In genomic region chr13:98174321-98174720, GRCh38 we compare ENCODE assay signal across 17 cellular contexts. TPM values are rescaled to one million over a fixed set of nuclear protein-coding genes. Genes with fewer than 3 reads are reported as not detected.
DNase-seq lines count a peak whose midpoint lies in the region; ATAC-seq, FAIRE-seq and TF ChIP-seq lines count a peak whose summit lies in the region.
"Had no signal": no experiment of that assay in that cellular context is flagged by ENCODE, and none has a peak within 500 bp of the region (broad histone marks: within the 10 kb centered on the region; RNA-seq: fewer than 3 reads in every experiment).

No MANE protein-coding gene starts in this region.

- peaks cover 68% of the 10 kb centered on the region for H3K4me1 Mint-ChIP-seq in HFFc6 (ENCODE audit: low read depth)

- H2AFZ ChIP-seq in HepG2 (ENCODE audit: low read length) (no peak overlapping the region), smooth muscle cell (ENCODE audit: low read depth) (no peak overlapping the region)
- H2AFZ ChIP-seq: neural progenitor cell had no signal

- FAIRE-seq in HepG2 (lab: Jason Lieb, UNC) = peak; percentile 32
- FAIRE-seq: GM12891 had no signal

- peak overlapping the region; percentile 93 for H3K27ac Mint-ChIP-seq in HFFc6
- H3K27ac Mint-ChIP-seq: activated T-cell treated with anti-CD3 and anti-CD28 coated beads, Interleukin-2, amount 50 U/mL, for 72 hours; neural progenitor cell had no signal

- no peak overlapping the region for H3K9ac ChIP-seq in HepG2 (ENCODE audit: insufficient read depth, low read depth, low read length)
- peak overlapping the region; percentile 16 for H3K9ac ChIP-seq in smooth muscle cell (ENCODE audit: low read depth)
- H3K9ac ChIP-seq: neural progenitor cell had no signal

- H4K20me1 ChIP-seq in HepG2 (ENCODE audit: insufficient read depth, low read length) (peaks cover 69% of the 10 kb centered on the region), smooth muscle cell (ENCODE audit: low read depth) (peaks cover 3% of the 10 kb centered on the region)

- in situ Hi-C loops in astrocyte of the spinal cord (cut with HindIII; ENCODE audit: low sequenced_read_pairs) (no loop called here), HepG2 (cut with HindIII; ENCODE audit: extremely low pct_ligation_motif_present, low pct_unique_long_range_greater_than_20kb) (no loop called here)

- peaks cover 3% of the 10 kb centered on the region; the same call in 1 of the 2 replicates for H3K27me3 Mint-ChIP-seq in HFFc6 (ENCODE audit: insufficient read depth)

- no peak for TF ChIP-seq RAD21 in HepG2 (CRISPR knock-in tag; IDR thresholded peaks at IDR 0.05)

- H3K9me3 ChIP-seq in HepG2 (ENCODE audit: low read length) (no peaks in the 10 kb centered on the region), smooth muscle cell (replicated peaks; ENCODE audit: low read depth) (no peaks in the 10 kb centered on the region)

- peak overlapping the region; percentile 50 for H3K27ac ChIP-seq in HepG2 (ENCODE audit: extremely low read length, insufficient read depth, low read length)
- peak overlapping the region; percentile 91 for H3K27ac ChIP-seq in smooth muscle cell (ENCODE audit: low read depth)
- H3K27ac ChIP-seq: neural progenitor cell had no signal

- WGBS in HepG2 (ENCODE audit: low lambda C conversion rate) = 74% methylated on average over 7 of the region's 7 CpGs
- WGBS in smooth muscle cell (ENCODE audit: low lambda C conversion rate) = 85% methylated on average over 7 of the region's 7 CpGs

- H3K9me3 Mint-ChIP-seq in HFFc6 = no peaks in the 10 kb centered on the region
- H3K9me3 Mint-ChIP-seq: activated T-cell treated with anti-CD3 and anti-CD28 coated beads, Interleukin-2, amount 50 U/mL, for 72 hours had no signal

- CTCF ChIA-PET in HepG2 (lab: Yijun Ruan, JAX; ENCODE audit: low intra/inter-chr PET ratio, low total read pairs) = no interaction called here

- H3K4me1 ChIP-seq in HepG2 (ENCODE audit: insufficient read depth, low read length) (peaks cover 57% of the 10 kb centered on the region), smooth muscle cell (ENCODE audit: low read depth) (peaks cover 45% of the 10 kb centered on the region)

- H3K27me3 ChIP-seq in HepG2 (ENCODE audit: control insufficient read depth in 1 of 2, insufficient read depth in 2 of 2, low read length in 2 of 2) (no peaks in the 10 kb centered on the region), smooth muscle cell (ENCODE audit: low read depth) (no peaks in the 10 kb centered on the region)
- H3K27me3 ChIP-seq: neural progenitor cell had no signal

- DNase-seq in HFFc6 (no peak), astrocyte of the spinal cord (ENCODE audit: low read depth, low spot score) (peak; percentile 29), HepG2 (ENCODE audit: low spot score) (no peak), smooth muscle cell (lab: John Stamatoyannopoulos, UW; ENCODE audit: unreplicated experiment) (no peak), T-helper 9 cell (no peak), Kasumi-1 (lab: John Stamatoyannopoulos, UW) (no peak), hippocampal formation (lab: John Stamatoyannopoulos, UW) (no peak)
- no peak for DNase-seq in stimulated activated CD4-positive, alpha-beta T cell treated with anti-CD3 and anti-CD28 coated beads, Interleukin-15, amount 100 ng/mL, for 24 hours
- DNase-seq: activated T-cell treated with anti-CD3 and anti-CD28 coated beads, Interleukin-2, amount 50 U/mL, for 72 hours; amygdala; effector CD8-positive, alpha-beta T cell; left colon; NCI-H1105 treated with DMSO at 0.1 percent for 48 hours; NCI-H446 had no signal

- peaks cover 23% of the 10 kb centered on the region for H3K36me3 Mint-ChIP-seq in HFFc6 (ENCODE audit: low read depth)

- intact Hi-C loops in HepG2 (cut with micrococcal nuclease; ENCODE audit: unreplicated experiment) = no loop called here

- peak overlapping the region; percentile 81 for H3K4me3 Mint-ChIP-seq in HFFc6
- H3K4me3 Mint-ChIP-seq: activated T-cell treated with anti-CD3 and anti-CD28 coated beads, Interleukin-2, amount 50 U/mL, for 72 hours; neural progenitor cell had no signal

- TF ChIP-seq CTCF in HFFc6 (IDR thresholded peaks at IDR 0.05) = no peak
- TF ChIP-seq CTCF in astrocyte of the spinal cord (IDR thresholded peaks at IDR 0.05; ENCODE audit: low read depth, low read length) = no peak
- no peak for TF ChIP-seq CTCF in HepG2 (CRISPR knock-in tag; IDR thresholded peaks at IDR 0.05)
- TF ChIP-seq CTCF in smooth muscle cell (IDR thresholded peaks at IDR 0.05; ENCODE audit: borderline replicate concordance, insufficient read depth, poor library complexity, severe bottlenecking) = no peak

- TF ChIP-seq POLR2A in HepG2 (IDR thresholded peaks at IDR 0.05; ENCODE audit: insufficient read depth in 1 of 2, low read depth in 2 of 2, low read length in 2 of 2) = no peak

- H3K36me3 ChIP-seq in HepG2 (replicated peaks in 1 of 2; ENCODE audit: control insufficient read depth in 1 of 2, insufficient read depth in 2 of 2, low read length in 2 of 2) (peaks cover 8 to 30% of the 10 kb centered on the region in 2 experiments), smooth muscle cell (ENCODE audit: low read depth) (no peaks in the 10 kb centered on the region)
- H3K36me3 ChIP-seq: neural progenitor cell had no signal

- no peak overlapping the region for H3K4me2 ChIP-seq in HepG2 (ENCODE audit: low read depth, low read length)
- peak overlapping the region; percentile 78 for H3K4me2 ChIP-seq in smooth muscle cell

- peaks cover 98% of the 10 kb centered on the region for H3K79me2 ChIP-seq in HepG2 (ENCODE audit: insufficient read depth, low read length)
- peaks cover 74% of the 10 kb centered on the region for H3K79me2 ChIP-seq in smooth muscle cell (ENCODE audit: low read depth)

- TF ChIP-seq EP300 in HepG2 (IDR thresholded peaks at IDR 0.05; ENCODE audit: low read depth in 2 of 2, low read length in 2 of 2) (no peak), HepG2 (CRISPR knock-in tag; IDR thresholded peaks at IDR 0.05; ENCODE audit: borderline replicate concordance) (no peak)

- no TSS peak for BruUV-seq in HepG2 (replicated peaks; lab: Mats Ljungman, UMichigan)

- H3K4me3 ChIP-seq in astrocyte of the spinal cord (ENCODE audit: low read depth, low read length) = no peak overlapping the region
- no peak overlapping the region for H3K4me3 ChIP-seq in HepG2 (replicated peaks in 1 of 3; ENCODE audit: insufficient read depth in 1 of 3, low read depth in 2 of 3, low read length in 3 of 3)
- no peak overlapping the region for H3K4me3 ChIP-seq in smooth muscle cell
- H3K4me3 ChIP-seq: neural progenitor cell had no signal

- no peak for ATAC-seq in HepG2
- ATAC-seq: activated T-cell treated with anti-CD3 and anti-CD28 coated beads, Interleukin-2, amount 50 U/mL, for 72 hours had no signal

- H3F3A ChIP-seq in smooth muscle cell (ENCODE audit: low read depth) = peaks cover 30% of the 10 kb centered on the region

- POLR2A ChIA-PET in HepG2 (lab: Yijun Ruan, JAX) = interaction anchor here (1.0 to 1.8 kb wide), 4 partner anchors 28 to 99 kb away, joined by 3 to 5 read pairs (median 4); no protein-coding TSS in a partner anchor

RNA-seq across cellular contexts. Expression of gene RNF113B, which starts 2.7 kb away (rescaled TPM):
- not detected for total RNA-seq in HFFc6 (2021; fragmentation: NEBNext Ultra II Directional; extraction: Animal tissue kit (Norgen Biotek cat#: 25700))
- not detected in 2 replicates for total RNA-seq in HepG2 (2016; rRNA removed; fragmentation: Illumina TruSeq; extraction: Trizol)
- total RNA-seq in HepG2 (2016; cell fraction: cytosol; rRNA removed; fragmentation: Illumina TruSeq; extraction: Trizol; ENCODE audit: low read depth) = not detected in 2 replicates
- total RNA-seq in HepG2 (2016; cell fraction: insoluble cytoplasmic fraction; rRNA removed; fragmentation: Illumina TruSeq; extraction: Trizol) = not detected in 2 replicates
- not detected in 2 replicates for total RNA-seq in HepG2 (2016; cell fraction: membrane; rRNA removed; fragmentation: Illumina TruSeq; extraction: Trizol)
- total RNA-seq in HepG2 (2016; cell fraction: nucleus; rRNA removed; fragmentation: Illumina TruSeq; extraction: Trizol) = not detected in 2 replicates
- polyA plus RNA-seq in HepG2 (2011; rRNA removed) = not detected in 2 replicates
- not detected in 2 replicates for polyA plus RNA-seq in HepG2 (2011; cell fraction: cytosol; rRNA removed)
- not detected in 2 replicates for polyA plus RNA-seq in HepG2 (2011; cell fraction: nucleus; rRNA removed)
- polyA plus RNA-seq in HepG2 (2012) = 0.15 TPM in 1 of 2 replicates, not detected in the other
- not detected in 2 replicates for polyA plus RNA-seq in HepG2 (2016; cell fraction: cytosol; fragmentation: Illumina TruSeq; extraction: Trizol; ENCODE audit: low read depth)
- polyA plus RNA-seq in HepG2 (2016; cell fraction: insoluble cytoplasmic fraction; fragmentation: Illumina TruSeq; extraction: Trizol; ENCODE audit: low read depth) = not detected in 2 replicates
- not detected in 2 replicates for polyA plus RNA-seq in HepG2 (2016; cell fraction: membrane; fragmentation: Illumina TruSeq; extraction: Trizol; ENCODE audit: low read depth)
- polyA plus RNA-seq in HepG2 (2016; cell fraction: nucleus; fragmentation: Illumina TruSeq; extraction: Trizol; ENCODE audit: insufficient read depth, low read depth) = not detected in 2 replicates
- not detected in 2 replicates for polyA minus RNA-seq in HepG2 (2011; rRNA and poly(A)+ RNA removed; ENCODE audit: low replicate concordance)
- polyA minus RNA-seq in HepG2 (2011; cell fraction: cytosol; rRNA and poly(A)+ RNA removed) = not detected in 2 replicates
- polyA minus RNA-seq in HepG2 (2011; cell fraction: nucleus; rRNA and poly(A)+ RNA removed) = not detected in 2 replicates
- not detected in 2 replicates for total RNA-seq in smooth muscle cell
- polyA plus RNA-seq in smooth muscle cell = 0.38 TPM in 1 of 2 replicates, not detected in the other
- total RNA-seq: activated T-cell treated with anti-CD3 and anti-CD28 coated beads, Interleukin-2, amount 50 U/mL, for 72 hours; left colon; T-helper 1 cell treated with Interleukin-12 subunit alpha and Interleukin-12 subunit beta and Interleukin-4 antibody, amounts not matched to agents 30 ng/mL and 1 ng/mL, for 36 hours had no signal

RNA-seq across cellular contexts. Expression of gene FARP1, which starts 31.4 kb away (rescaled TPM):
- 100 to 1,000 TPM; 140 to 181 (median 150) TPM for total RNA-seq in HFFc6 (2021; fragmentation: NEBNext Ultra II Directional; extraction: Animal tissue kit (Norgen Biotek cat#: 25700))
- total RNA-seq in HepG2 (2016; rRNA removed; fragmentation: Illumina TruSeq; extraction: Trizol) = 70.1 and 70.6 TPM in 2 replicates
- total RNA-seq in HepG2 (2016; cell fraction: cytosol; rRNA removed; fragmentation: Illumina TruSeq; extraction: Trizol; ENCODE audit: low read depth) = 91.6 and 94.1 TPM in 2 replicates
- total RNA-seq in HepG2 (2016; cell fraction: insoluble cytoplasmic fraction; rRNA removed; fragmentation: Illumina TruSeq; extraction: Trizol) = 64.4 and 75.8 TPM in 2 replicates
- 122 and 143 TPM in 2 replicates for total RNA-seq in HepG2 (2016; cell fraction: membrane; rRNA removed; fragmentation: Illumina TruSeq; extraction: Trizol)
- 136 and 157 TPM in 2 replicates for total RNA-seq in HepG2 (2016; cell fraction: nucleus; rRNA removed; fragmentation: Illumina TruSeq; extraction: Trizol)
- polyA plus RNA-seq in HepG2 (2011; rRNA removed) = 109 and 126 TPM in 2 replicates
- 71.5 and 112 TPM in 2 replicates for polyA plus RNA-seq in HepG2 (2011; cell fraction: cytosol; rRNA removed)
- polyA plus RNA-seq in HepG2 (2011; cell fraction: nucleus; rRNA removed) = 463 and 562 TPM in 2 replicates
- 322 and 394 TPM in 2 replicates for polyA plus RNA-seq in HepG2 (2012)
- 109 and 112 TPM in 2 replicates for polyA plus RNA-seq in HepG2 (2016; cell fraction: cytosol; fragmentation: Illumina TruSeq; extraction: Trizol; ENCODE audit: low read depth)
- polyA plus RNA-seq in HepG2 (2016; cell fraction: insoluble cytoplasmic fraction; fragmentation: Illumina TruSeq; extraction: Trizol; ENCODE audit: low read depth) = 77.6 and 113 TPM in 2 replicates
- 192 and 207 TPM in 2 replicates for polyA plus RNA-seq in HepG2 (2016; cell fraction: membrane; fragmentation: Illumina TruSeq; extraction: Trizol; ENCODE audit: low read depth)
- polyA plus RNA-seq in HepG2 (2016; cell fraction: nucleus; fragmentation: Illumina TruSeq; extraction: Trizol; ENCODE audit: insufficient read depth, low read depth) = 224 and 256 TPM in 2 replicates
- 0.68 and 162 TPM in 2 replicates for polyA minus RNA-seq in HepG2 (2011; rRNA and poly(A)+ RNA removed; ENCODE audit: low replicate concordance)
- polyA minus RNA-seq in HepG2 (2011; cell fraction: cytosol; rRNA and poly(A)+ RNA removed) = 152 and 206 TPM in 2 replicates
- 598 and 660 TPM in 2 replicates for polyA minus RNA-seq in HepG2 (2011; cell fraction: nucleus; rRNA and poly(A)+ RNA removed)
- 59.4 and 66.5 TPM in 2 replicates for total RNA-seq in smooth muscle cell
- 104 and 105 TPM in 2 replicates for polyA plus RNA-seq in smooth muscle cell
